8 cellular contexts compared by ENCODE assay signal in genomic region chr3:194488007-194488742, GRCh38. TPM values are rescaled to one million over a fixed set of nuclear protein-coding genes. Genes with fewer than 3 reads are reported as not detected.
DNase-seq lines count a peak whose midpoint lies in the region; ATAC-seq and TF ChIP-seq lines count a peak whose summit lies in the region.

No MANE protein-coding gene starts in this region.

- DNase-seq in SIG-M5 treated with dmso at 0.1 percent for 504 hours (lab: John Stamatoyannopoulos, UW; ENCODE audit: unreplicated experiment) (peak; percentile 84), SIG-M5 (lab: John Stamatoyannopoulos, UW) (no peak), T-helper 17 cell (no peak), foreskin keratinocyte (peak; percentile 92 to 95), EL (no peak)

- H3K27ac ChIP-seq in foreskin keratinocyte, result no peak overlapping the region

- peak overlapping the region; percentile 92 for H3K27ac Mint-ChIP-seq in T-helper 17 cell
- H3K27ac Mint-ChIP-seq in stimulated activated memory B cell treated with anti-CD40 and anti-IgM and Interleukin-4, amounts not matched to agents 10 μg/mL and 1 μg/mL and 100 μg/mL, for 72 hours, result peak overlapping the region; percentile 35

- no peak for ATAC-seq in T-helper 17 cell
- peak; percentile 61 for ATAC-seq in foreskin keratinocyte
- no peak for ATAC-seq in stimulated activated memory B cell treated with anti-CD40 and anti-IgM and Interleukin-4, amounts not matched to agents 10 μg/mL and 1 μg/mL and 100 μg/mL, for 72 hours
- no peak for ATAC-seq in HG03342 (IDR thresholded peaks at IDR 0.05; ENCODE audit: unreplicated experiment)
- no peak for ATAC-seq in HG03108 (IDR thresholded peaks at IDR 0.05; ENCODE audit: unreplicated experiment)

- H3K9me3 ChIP-seq in T-helper 17 cell (ENCODE audit: control insufficient read depth, low read length, poor library complexity, severe bottlenecking), result no peaks in the 10 kb centered on the region

- no peaks in the 10 kb centered on the region for H3K27me3 Mint-ChIP-seq in T-helper 17 cell
- H3K27me3 Mint-ChIP-seq in stimulated activated memory B cell treated with anti-CD40 and anti-IgM and Interleukin-4, amounts not matched to agents 10 μg/mL and 1 μg/mL and 100 μg/mL, for 72 hours, result no peaks in the 10 kb centered on the region

- peak overlapping the region; percentile 85 for H3K4me3 Mint-ChIP-seq in T-helper 17 cell
- peak overlapping the region; percentile 83 for H3K4me3 Mint-ChIP-seq in stimulated activated memory B cell treated with anti-CD40 and anti-IgM and Interleukin-4, amounts not matched to agents 10 μg/mL and 1 μg/mL and 100 μg/mL, for 72 hours

- peaks cover 49% of the 10 kb centered on the region for H3K4me1 Mint-ChIP-seq in T-helper 17 cell
- peaks cover 72% of the 10 kb centered on the region for H3K4me1 Mint-ChIP-seq in stimulated activated memory B cell treated with anti-CD40 and anti-IgM and Interleukin-4, amounts not matched to agents 10 μg/mL and 1 μg/mL and 100 μg/mL, for 72 hours

- H3K4me1 ChIP-seq in foreskin keratinocyte, result peaks cover 20% of the 10 kb centered on the region

- no peaks in the 10 kb centered on the region for H3K27me3 ChIP-seq in foreskin keratinocyte

- peaks cover 4% of the 10 kb centered on the region for H3K36me3 Mint-ChIP-seq in T-helper 17 cell (ENCODE audit: low read depth)
- H3K36me3 Mint-ChIP-seq in stimulated activated memory B cell treated with anti-CD40 and anti-IgM and Interleukin-4, amounts not matched to agents 10 μg/mL and 1 μg/mL and 100 μg/mL, for 72 hours, result no peaks in the 10 kb centered on the region

- TF ChIP-seq CTCF in foreskin keratinocyte (conservative IDR thresholded peaks at IDR 0.05), result no peak

- peaks cover 2% of the 10 kb centered on the region for H3K9me3 Mint-ChIP-seq in stimulated activated memory B cell treated with anti-CD40 and anti-IgM and Interleukin-4, amounts not matched to agents 10 μg/mL and 1 μg/mL and 100 μg/mL, for 72 hours

RNA-seq across cellular contexts. Expression of gene ATP13A3, which starts 1.4 kb away (rescaled TPM):
- total RNA-seq in T-helper 17 cell (10 to 100 TPM; 65.6 to 81.0 TPM), foreskin keratinocyte (94.0 and 96.8 TPM in 2 replicates)
- 9.8 and 12.0 TPM in 2 replicates for polyA plus RNA-seq in foreskin keratinocyte

Comparison
In these comparisons a context has a peak if more than half of its experiments do, and no peak if none do; other contexts are left out.
1. DNase-seq: peak in SIG-M5 treated with dmso at 0.1 percent for 504 hours (single experiment) and foreskin keratinocyte (2 of 2); none in SIG-M5 (single experiment), T-helper 17 cell (0 of 3) and EL (single experiment).